In genomic region chr3:9793161-9793781, GRCh38 we compare ENCODE assay signal across 8 cellular contexts. TPM values are rescaled to one million over a fixed set of nuclear protein-coding genes. Genes with fewer than 3 reads are reported as not detected.
DNase-seq lines count a peak whose midpoint lies in the region; ATAC-seq and TF ChIP-seq lines count a peak whose summit lies in the region.

No MANE protein-coding gene starts in this region.

- ATAC-seq in HG03064 (IDR thresholded peaks at IDR 0.05; ENCODE audit: low read depth, unreplicated experiment): peak; percentile 12

- no peaks in the 10 kb centered on the region for H3K27me3 ChIP-seq in Caco-2 (replicated peaks; ENCODE audit: control insufficient read depth, insufficient read depth, low read length)

- H3K4me3 ChIP-seq in Caco-2 (ENCODE audit: low read depth, low read length): peak overlapping the region; percentile 80

- peak overlapping the region; percentile 100 for H3K27ac Mint-ChIP-seq in Caco-2 (ENCODE audit: unreplicated experiment)
- peak overlapping the region; percentile 99 for H3K27ac Mint-ChIP-seq in T-helper 2 cell treated with Interferon-gamma antibody and Interleukin-4, amounts not matched to agents 5 μg/mL and 100 μg/mL, for 36 hours
- H3K27ac Mint-ChIP-seq in endothelial cell (ENCODE audit: unreplicated experiment): peak overlapping the region; percentile 99

- H3K36me3 ChIP-seq in Caco-2 (ENCODE audit: control insufficient read depth, insufficient read depth, low read length): peaks cover 6% of the 10 kb centered on the region

- TF ChIP-seq CTCF in Caco-2 (IDR thresholded peaks at IDR 0.05; ENCODE audit: insufficient read depth in 1 of 2, low read depth in 1 of 2, low read length in 1 of 2, severe bottlenecking in 1 of 2, unreplicated experiment in 1 of 2) (no peak), endothelial cell (IDR thresholded peaks at IDR 0.05; ENCODE audit: unreplicated experiment) (no peak)

- 0 out of 2 replicates have a peak, but pooled peaks cover 6% of the 10 kb centered on the region for H3K4me1 ChIP-seq in Caco-2

- H3K4me1 Mint-ChIP-seq in Caco-2 (ENCODE audit: low read depth, unreplicated experiment) (peaks cover 6% of the 10 kb centered on the region), endothelial cell (ENCODE audit: unreplicated experiment) (peaks cover 20% of the 10 kb centered on the region)
- H3K4me1 Mint-ChIP-seq in T-helper 2 cell treated with Interferon-gamma antibody and Interleukin-4, amounts not matched to agents 5 μg/mL and 100 μg/mL, for 36 hours (ENCODE audit: low read depth): peaks cover 44% of the 10 kb centered on the region

- BruUV-seq in Caco-2 (replicated peaks; lab: Mats Ljungman, UMichigan): TSS peak; percentile 49

- DNase-seq in Caco-2: peak; percentile 50 to 69
- no peak for DNase-seq in T-helper 2 cell treated with Interferon-gamma antibody and Interleukin-4, amounts not matched to agents 5 μg/mL and 100 μg/mL, for 36 hours (ENCODE audit: low spot score)
- DNase-seq in endothelial cell (ENCODE audit: low spot score): peak; percentile 17
- DNase-seq in myocyte (ENCODE audit: low read depth): peak; percentile 41
- no peak for DNase-seq in T-helper 9 cell
- DNase-seq in NK-92 treated with Interleukin-12 subunit alpha and Interleukin-12 subunit beta, amount 100 ng/mL, for 24 hours (lab: John Stamatoyannopoulos, UW): no peak
- DNase-seq in DMS114 treated with DMSO at 0.1 percent for 48 hours (lab: John Stamatoyannopoulos, UW; ENCODE audit: unreplicated experiment): no peak

- H3K9me3 Mint-ChIP-seq in Caco-2 (ENCODE audit: unreplicated experiment): no peaks in the 10 kb centered on the region
- H3K9me3 Mint-ChIP-seq in T-helper 2 cell treated with Interferon-gamma antibody and Interleukin-4, amounts not matched to agents 5 μg/mL and 100 μg/mL, for 36 hours: no peaks in the 10 kb centered on the region
- no peaks in the 10 kb centered on the region for H3K9me3 Mint-ChIP-seq in endothelial cell (ENCODE audit: unreplicated experiment)

- POLR2A ChIA-PET in Caco-2 (lab: Charles Lee): interaction anchor here (0.5 to 1.4 kb wide), 19 partner anchors 11 to 455 kb away, joined by 3 to 14 read pairs (median 4); partner anchors contain the start of genes FANCD2, IL17RE, MTMR14 and OGG1

- H3K36me3 Mint-ChIP-seq in Caco-2 (ENCODE audit: insufficient read depth, unreplicated experiment) (peaks cover 78% of the 10 kb centered on the region), endothelial cell (ENCODE audit: low read depth, unreplicated experiment) (peaks cover 27% of the 10 kb centered on the region)
- peaks cover 57% of the 10 kb centered on the region for H3K36me3 Mint-ChIP-seq in T-helper 2 cell treated with Interferon-gamma antibody and Interleukin-4, amounts not matched to agents 5 μg/mL and 100 μg/mL, for 36 hours (ENCODE audit: low read depth)

- H3K27me3 Mint-ChIP-seq in Caco-2 (ENCODE audit: insufficient read depth, unreplicated experiment) (no peaks in the 10 kb centered on the region), endothelial cell (ENCODE audit: unreplicated experiment) (peaks cover 16% of the 10 kb centered on the region)
- no peaks in the 10 kb centered on the region for H3K27me3 Mint-ChIP-seq in T-helper 2 cell treated with Interferon-gamma antibody and Interleukin-4, amounts not matched to agents 5 μg/mL and 100 μg/mL, for 36 hours (ENCODE audit: low read depth)

- intact Hi-C loops in Caco-2 (cut with micrococcal nuclease; ENCODE audit: unreplicated experiment): no loop called here

- peak overlapping the region; percentile 92 for H3K4me3 Mint-ChIP-seq in Caco-2 (ENCODE audit: unreplicated experiment)
- peak overlapping the region; percentile 98 for H3K4me3 Mint-ChIP-seq in T-helper 2 cell treated with Interferon-gamma antibody and Interleukin-4, amounts not matched to agents 5 μg/mL and 100 μg/mL, for 36 hours
- H3K4me3 Mint-ChIP-seq in endothelial cell (ENCODE audit: unreplicated experiment): peak overlapping the region; percentile 97

- CTCF ChIA-PET in Caco-2 (lab: Charles Lee): interaction anchor here (0.8 to 1.5 kb wide), 6 partner anchors 11 to 153 kb away, joined by 3 to 6 read pairs (median 4); partner anchors contain the start of genes BRPF1 and OGG1

- H3K9me3 ChIP-seq in Caco-2: no peaks in the 10 kb centered on the region

RNA-seq across cellular contexts. Expression of gene ARPC4, which starts 0.4 kb away (rescaled TPM):
- total RNA-seq in Caco-2 (2022) (158 and 160 TPM in 2 replicates), endothelial cell (ENCODE audit: unreplicated experiment) (203 TPM), myocyte (172 and 208 TPM in 2 replicates)
- polyA plus RNA-seq in myocyte (2012): 181 TPM

RNA-seq across cellular contexts. Expression of gene TADA3, which starts 1.0 kb away (rescaled TPM):
- 49.2 and 49.6 TPM in 2 replicates for total RNA-seq in Caco-2 (2022)
- 35.4 TPM for total RNA-seq in endothelial cell (ENCODE audit: unreplicated experiment)
- total RNA-seq in myocyte: 108 and 110 TPM in 2 replicates
- polyA plus RNA-seq in myocyte (2012): 91.0 TPM

RNA-seq across cellular contexts. Expression of gene TTLL3, which starts 16.8 kb away (rescaled TPM):
- total RNA-seq in Caco-2 (2022) (10.3 and 13.3 TPM in 2 replicates), endothelial cell (ENCODE audit: unreplicated experiment) (34.4 TPM), myocyte (12.2 and 17.2 TPM in 2 replicates)
- polyA plus RNA-seq in myocyte (2012): 30.4 TPM

RNA-seq across cellular contexts. Expression of gene CAMK1, which starts 23.5 kb away (rescaled TPM):
- total RNA-seq in Caco-2 (2022): 9.7 and 11.9 TPM in 2 replicates
- total RNA-seq in endothelial cell (ENCODE audit: unreplicated experiment): 6.0 TPM
- 7.2 TPM in 2 replicates for total RNA-seq in myocyte
- 13.1 TPM for polyA plus RNA-seq in myocyte (2012)

RNA-seq across cellular contexts. Expression of gene OGG1, which starts 43.5 kb away (rescaled TPM):
- total RNA-seq in Caco-2 (2022) (24.1 and 25.3 TPM in 2 replicates), endothelial cell (ENCODE audit: unreplicated experiment) (22.2 TPM), myocyte (18.6 and 31.1 TPM in 2 replicates)
- 18.7 TPM for polyA plus RNA-seq in myocyte (2012)

Comparison
In these comparisons a context has a peak if more than half of its experiments do, and no peak if none do; other contexts are left out.
1. DNase-seq: peak in Caco-2 (2 of 2), endothelial cell (single experiment) and myocyte (single experiment); none in T-helper 2 cell treated with Interferon-gamma antibody and Interleukin-4, amounts not matched to agents 5 μg/mL and 100 μg/mL, for 36 hours (single experiment), T-helper 9 cell (single experiment), NK-92 treated with Interleukin-12 subunit alpha and Interleukin-12 subunit beta, amount 100 ng/mL, for 24 hours (single experiment) and DMS114 treated with DMSO at 0.1 percent for 48 hours (single experiment).
2. Peak in every context shown above with its lines, with median percentiles within 50 percentile points of each other: H3K27ac Mint-ChIP-seq and H3K4me3 Mint-ChIP-seq.